ENCODE assay signal across 11 cellular contexts in the genomic region with DNA sequence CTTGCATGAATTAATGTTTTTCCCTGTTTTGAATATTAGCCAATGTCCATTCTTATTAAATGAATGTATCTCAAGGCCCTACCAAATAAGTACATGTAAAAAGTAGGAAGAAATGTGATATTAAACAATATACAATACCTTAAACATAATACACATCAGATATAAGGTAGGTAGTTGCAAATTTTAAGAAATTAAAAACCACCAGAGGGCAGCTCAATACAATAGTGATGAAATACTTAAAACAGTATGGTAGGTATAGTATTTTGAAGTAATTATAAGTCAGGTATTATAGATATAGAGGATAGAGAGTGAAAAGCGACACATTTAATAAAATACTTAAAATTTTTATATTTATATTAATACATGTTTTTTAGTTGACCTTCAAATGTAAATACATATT. TPM values are rescaled to one million over a fixed set of nuclear protein-coding genes. Genes with fewer than 3 reads are reported as not detected.
DNase-seq lines count a peak whose midpoint lies in the region; ATAC-seq, FAIRE-seq and TF ChIP-seq lines count a peak whose summit lies in the region.
"Had no signal": no experiment of that assay in that cellular context is flagged by ENCODE, and none has a peak within 500 bp of the region (broad histone marks: within the 10 kb centered on the region; RNA-seq: fewer than 3 reads in every experiment).

No MANE protein-coding gene starts in this region.

- H3K9me1 ChIP-seq in endothelial cell of umbilical vein (replicated peaks; ENCODE audit: control insufficient read depth, extremely low read depth, insufficient read depth, low read length) = no peaks in the 10 kb centered on the region

- H3K4me3 ChIP-seq in OCI-LY7 (ENCODE audit: low read depth, low read length, poor library complexity, severe bottlenecking) (no peak overlapping the region), endothelial cell of umbilical vein (replicated peaks in 1 of 3; ENCODE audit: insufficient read depth in 1 of 3, low read depth in 1 of 3, low read length in 3 of 3) (no peak overlapping the region)
- H3K4me3 ChIP-seq: vagina had no signal

- H3K36me3 ChIP-seq in OCI-LY7 (ENCODE audit: insufficient read depth, low read length) = no peaks in the 10 kb centered on the region
- H3K36me3 ChIP-seq in endothelial cell of umbilical vein (ENCODE audit: control insufficient read depth in 2 of 2, extremely low read depth in 1 of 2, insufficient read depth in 2 of 2, low read length in 2 of 2) = no peaks in the 10 kb centered on the region
- H3K36me3 ChIP-seq: vagina had no signal

- H3K9me2 ChIP-seq in OCI-LY7 (ENCODE audit: insufficient read depth, low read length) = no peaks in the 10 kb centered on the region

- POLR2A ChIA-PET in OCI-LY7 (lab: Charles Lee) (no interaction called here), endothelial cell of umbilical vein (lab: Charles Lee) (no interaction called here)

- H3K27ac Mint-ChIP-seq in stimulated activated naive B cell treated with anti-CD40 and anti-IgM and Interleukin-4, amounts not matched to agents 10 μg/mL and 1 μg/mL and 100 μg/mL, for 72 hours = no peak overlapping the region
- H3K27ac Mint-ChIP-seq: CD4-positive, alpha-beta memory T cell had no signal

- H3K4me3 Mint-ChIP-seq in stimulated activated naive B cell treated with anti-CD40 and anti-IgM and Interleukin-4, amounts not matched to agents 10 μg/mL and 1 μg/mL and 100 μg/mL, for 72 hours = no peak overlapping the region
- H3K4me3 Mint-ChIP-seq: CD4-positive, alpha-beta memory T cell had no signal

- intact Hi-C loops in Right ventricle myocardium superior (cut with DNase I) (loop anchor here (2.0 to 5.0 kb wide), 2 partner anchors 75 to 482 kb away; no protein-coding TSS in a partner anchor), left ventricle myocardium superior (cut with micrococcal nuclease) (loop anchor here (10.0 kb wide), 1 partner anchor 482 kb away; no protein-coding TSS in a partner anchor), OCI-LY7 (cut with micrococcal nuclease; ENCODE audit: unreplicated experiment) (no loop called here), endothelial cell of umbilical vein (cut with micrococcal nuclease) (loop anchor here (1.0 to 5.0 kb wide), 3 partner anchors 77 to 482 kb away; no protein-coding TSS in a partner anchor)

- H3K36me3 Mint-ChIP-seq in stimulated activated naive B cell treated with anti-CD40 and anti-IgM and Interleukin-4, amounts not matched to agents 10 μg/mL and 1 μg/mL and 100 μg/mL, for 72 hours = no peaks in the 10 kb centered on the region
- H3K36me3 Mint-ChIP-seq: CD4-positive, alpha-beta memory T cell had no signal

- TF ChIP-seq POLR2A in endothelial cell of umbilical vein (IDR thresholded peaks at IDR 0.05; ENCODE audit: low read depth, low read length) = no peak

- H3K27me3 Mint-ChIP-seq in stimulated activated naive B cell treated with anti-CD40 and anti-IgM and Interleukin-4, amounts not matched to agents 10 μg/mL and 1 μg/mL and 100 μg/mL, for 72 hours = no peaks in the 10 kb centered on the region

- H3K4me2 ChIP-seq in OCI-LY7 (ENCODE audit: low read length) = no peak overlapping the region
- no peak overlapping the region for H3K4me2 ChIP-seq in endothelial cell of umbilical vein (ENCODE audit: insufficient read depth, low read length)

- dilution Hi-C loops in endothelial cell of umbilical vein (cut with MboI; ENCODE audit: extremely low pct_ligation_motif_present, low sequenced_read_pairs) = no loop called here

- no peak overlapping the region for H3K9ac ChIP-seq in endothelial cell of umbilical vein (replicated peaks; ENCODE audit: extremely low read depth, insufficient read depth, low read length)

- peaks cover 1 to 4% of the 10 kb centered on the region in 2 donors for H3K4me1 Mint-ChIP-seq in stimulated activated naive B cell treated with anti-CD40 and anti-IgM and Interleukin-4, amounts not matched to agents 10 μg/mL and 1 μg/mL and 100 μg/mL, for 72 hours
- H3K4me1 Mint-ChIP-seq: CD4-positive, alpha-beta memory T cell had no signal

- BruUV-seq in OCI-LY7 (replicated peaks; lab: Mats Ljungman, UMichigan) = no TSS peak
- no TSS peak for BruUV-seq in endothelial cell of umbilical vein (replicated peaks; lab: Mats Ljungman, UMichigan)

- H3K27ac ChIP-seq in OCI-LY7 (ENCODE audit: low read depth, low read length, poor library complexity, severe bottlenecking) = no peak overlapping the region
- H3K27ac ChIP-seq in endothelial cell of umbilical vein (ENCODE audit: insufficient read depth, low read depth, low read length) = no peak overlapping the region
- H3K27ac ChIP-seq: vagina had no signal

- FAIRE-seq in endothelial cell of umbilical vein (lab: Jason Lieb, UNC) = no peak

- H3K4me1 ChIP-seq in OCI-LY7 (ENCODE audit: insufficient read depth, low read length, poor library complexity, severe bottlenecking) (no peaks in the 10 kb centered on the region), endothelial cell of umbilical vein (ENCODE audit: control insufficient read depth, extremely low read depth, insufficient read depth, low read length) (no peaks in the 10 kb centered on the region)
- H3K4me1 ChIP-seq: vagina had no signal

- DNase-seq in Right ventricle myocardium superior (no peak), left ventricle myocardium superior (no peak), OCI-LY7 (ENCODE audit: low spot score) (peak; percentile 14), endothelial cell of umbilical vein (ENCODE audit: low read depth, low spot score) (peak; percentile 46), NCI-H187 (lab: John Stamatoyannopoulos, UW) (no peak)
- no peak for DNase-seq in stimulated activated naive B cell treated with anti-CD40 and anti-IgM and Interleukin-4, amounts not matched to agents 10 μg/mL and 1 μg/mL and 100 μg/mL, for 72 hours
- DNase-seq: CD4-positive, alpha-beta memory T cell; stimulated activated CD4-positive, alpha-beta T cell treated with anti-CD3 and anti-CD28 coated beads, Interleukin-1b, Interleukin-23, amount 100 ng/mL, for 48 hours had no signal

- H3K9me3 Mint-ChIP-seq in stimulated activated naive B cell treated with anti-CD40 and anti-IgM and Interleukin-4, amounts not matched to agents 10 μg/mL and 1 μg/mL and 100 μg/mL, for 72 hours = peaks cover 0 to 2% of the 10 kb centered on the region in 2 donors

- no peaks in the 10 kb centered on the region for H3K79me2 ChIP-seq in OCI-LY7 (ENCODE audit: insufficient read depth, low read depth, low read length)
- H3K79me2 ChIP-seq in endothelial cell of umbilical vein (ENCODE audit: control insufficient read depth, insufficient read depth, low read length) = no peaks in the 10 kb centered on the region

- TF ChIP-seq CTCF in OCI-LY7 (conservative IDR thresholded peaks at IDR 0.05; ENCODE audit: low read length) (peak; percentile 64), endothelial cell of umbilical vein (IDR thresholded peaks at IDR 0.05; ENCODE audit: extremely low read depth in 1 of 2, insufficient read depth in 1 of 2, low read depth in 1 of 2, low read length in 2 of 2) (peak in 1 of 2 donors; percentile 3)

- H3K9me3 ChIP-seq in OCI-LY7 (ENCODE audit: low read length) (no peaks in the 10 kb centered on the region), endothelial cell of umbilical vein (replicated peaks; ENCODE audit: control insufficient read depth, insufficient read depth, low read length) (no peaks in the 10 kb centered on the region)
- H3K9me3 ChIP-seq: vagina had no signal

- H2AFZ ChIP-seq in OCI-LY7 (ENCODE audit: low read length) (no peak overlapping the region), endothelial cell of umbilical vein (ENCODE audit: low read depth, low read length) (no peak overlapping the region)

- peaks cover 0 to 5% of the 10 kb centered on the region in 2 experiments for H3K27me3 ChIP-seq in endothelial cell of umbilical vein (ENCODE audit: control insufficient read depth in 2 of 2, insufficient read depth in 2 of 2, low read length in 2 of 2)
- H3K27me3 ChIP-seq: vagina had no signal

- ATAC-seq in Right ventricle myocardium superior (ENCODE audit: poor library complexity) (peak; percentile 48), left ventricle myocardium superior (no peak), GM18861 (IDR thresholded peaks at IDR 0.05; ENCODE audit: unreplicated experiment) (no peak), GM18511 (IDR thresholded peaks at IDR 0.05; ENCODE audit: unreplicated experiment) (no peak)
- ATAC-seq in stimulated activated naive B cell treated with anti-CD40 and anti-IgM and Interleukin-4, amounts not matched to agents 10 μg/mL and 1 μg/mL and 100 μg/mL, for 72 hours (replicated peaks) = peak; percentile 38 to 55

- CTCF ChIA-PET in OCI-LY7 (lab: Charles Lee; ENCODE audit: unreplicated experiment) = no interaction called here
- CTCF ChIA-PET in endothelial cell of umbilical vein (lab: Charles Lee) = interaction anchor here (0.9 to 3.3 kb wide), 5 partner anchors 20 to 482 kb away, joined by 3 to 47 read pairs (median 4); no protein-coding TSS in a partner anchor

- H4K20me1 ChIP-seq in OCI-LY7 (ENCODE audit: insufficient read depth, low read length) (no peaks in the 10 kb centered on the region), endothelial cell of umbilical vein (replicated peaks; ENCODE audit: control insufficient read depth, extremely low read depth, insufficient read depth, low read length) (no peaks in the 10 kb centered on the region)

TF ChIP-seq in endothelial cell of umbilical vein, 7 proteins besides CTCF, POLR2A, EP300 and RAD21 (continues in another document):
- TF ChIP-seq EZH2 (IDR thresholded peaks at IDR 0.05; ENCODE audit: borderline replicate concordance, low read depth, low read length, severe bottlenecking) (no peak), JUN (IDR thresholded peaks at IDR 0.05; ENCODE audit: borderline replicate concordance, insufficient read depth, insufficient read length, low read depth) (no peak), GATA2 (IDR thresholded peaks at IDR 0.05; ENCODE audit: insufficient read depth, insufficient read length, low read depth, low read length) (no peak), POLR2AphosphoS5 (IDR thresholded peaks at IDR 0.05; ENCODE audit: insufficient read depth, low read depth, low read length) (no peak)
- TF ChIP-seq, protein P1, sequence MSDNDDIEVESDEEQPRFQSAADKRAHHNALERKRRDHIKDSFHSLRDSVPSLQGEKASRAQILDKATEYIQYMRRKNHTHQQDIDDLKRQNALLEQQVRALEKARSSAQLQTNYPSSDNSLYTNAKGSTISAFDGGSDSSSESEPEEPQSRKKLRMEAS (IDR thresholded peaks at IDR 0.05; ENCODE audit: insufficient read depth, insufficient read length) = no peak

RNA-seq across cellular contexts. Expression of a gene that starts 43.6 kb away (rescaled TPM):
- total RNA-seq in Right ventricle myocardium superior (24.2 TPM), left ventricle myocardium superior (23.9 TPM), OCI-LY7 (2022) (107 and 111 TPM in 2 replicates), endothelial cell of umbilical vein (34.2 and 41.5 TPM in 2 replicates)
- 90.7 and 112 TPM in 2 replicates for total RNA-seq in OCI-LY7 (2014; rRNA removed; shearing (Covaris generic))
- 5.2 and 5.5 TPM in 2 replicates for polyA plus RNA-seq in endothelial cell of umbilical vein
- 6.9 and 7.1 TPM in 2 replicates for polyA plus RNA-seq in endothelial cell of umbilical vein (2011; cell fraction: cytosol; rRNA removed)
- polyA plus RNA-seq in endothelial cell of umbilical vein (2011; cell fraction: nucleus; rRNA removed) = 14.8 and 15.2 TPM in 2 replicates
- polyA plus RNA-seq in endothelial cell of umbilical vein (2012) = 10.2 and 14.4 TPM in 2 replicates
- 54.6 and 66.3 TPM in 2 replicates for polyA minus RNA-seq in endothelial cell of umbilical vein
- polyA minus RNA-seq in endothelial cell of umbilical vein (2011; cell fraction: cytosol; rRNA and poly(A)+ RNA removed) = 10.9 TPM
- 123 and 184 TPM in 2 replicates for polyA minus RNA-seq in endothelial cell of umbilical vein (2011; cell fraction: nucleus; rRNA and poly(A)+ RNA removed)

Comparison
In these comparisons a context has a peak if more than half of its experiments do, and no peak if none do; other contexts are left out.
1. ATAC-seq: peak in Right ventricle myocardium superior (single experiment) and stimulated activated naive B cell treated with anti-CD40 and anti-IgM and Interleukin-4, amounts not matched to agents 10 μg/mL and 1 μg/mL and 100 μg/mL, for 72 hours (2 of 2); none in left ventricle myocardium superior (single experiment), GM18861 (single experiment) and GM18511 (single experiment).
2. DNase-seq: peak in OCI-LY7 (single experiment) and endothelial cell of umbilical vein (single experiment); none in Right ventricle myocardium superior (single experiment), left ventricle myocardium superior (single experiment), stimulated activated naive B cell treated with anti-CD40 and anti-IgM and Interleukin-4, amounts not matched to agents 10 μg/mL and 1 μg/mL and 100 μg/mL, for 72 hours (single experiment) and NCI-H187 (0 of 2).